Comparison of ENCODE assay signal across 8 cellular contexts in the genomic region with DNA sequence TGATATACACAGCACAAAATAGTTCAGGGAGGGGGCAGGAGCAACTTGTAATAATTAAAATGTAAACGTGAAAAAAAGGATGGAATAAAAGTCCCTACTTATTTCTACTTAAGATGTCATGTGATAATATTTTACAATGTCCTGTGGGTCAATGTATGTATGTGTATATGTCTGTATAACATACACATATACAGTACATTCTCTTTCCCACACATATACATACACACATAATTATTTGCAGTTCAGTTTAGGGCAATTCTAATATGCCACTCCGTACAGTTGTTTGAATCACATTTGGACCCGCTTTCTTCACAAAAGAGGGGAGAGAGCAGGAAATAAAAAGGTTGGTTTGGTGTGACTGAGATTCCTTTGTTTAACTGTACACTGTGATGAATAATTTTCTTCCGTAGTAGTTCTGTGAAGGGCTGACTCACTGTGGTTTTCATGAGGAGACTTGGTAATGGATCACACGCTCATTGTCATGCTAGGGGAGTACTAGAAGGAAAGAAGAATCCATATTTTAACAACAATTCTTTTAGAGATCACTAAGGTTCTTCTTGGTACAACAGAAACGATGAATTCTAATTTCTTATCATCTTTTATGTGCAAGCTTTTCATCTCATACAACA. TPM values are rescaled to one million over a fixed set of nuclear protein-coding genes. Genes with fewer than 3 reads are reported as not detected.
DNase-seq lines count a peak whose midpoint lies in the region; ATAC-seq and TF ChIP-seq lines count a peak whose summit lies in the region.

No MANE protein-coding gene starts in this region.

- no peaks in the 10 kb centered on the region for H3K9me3 Mint-ChIP-seq in brain

- DNase-seq in NB4 (ENCODE audit: low read depth), result peak; percentile 63
- peak; percentile 79 for DNase-seq in pons (ENCODE audit: low spot score)
- no peak for DNase-seq in cortex of kidney (lab: John Stamatoyannopoulos, UW)
- DNase-seq in GOT3 (lab: John Stamatoyannopoulos, UW), result no peak

- H3K27ac Mint-ChIP-seq in brain, result peak overlapping the region in 4 of 5 experiments; percentile 80 to 95 (median 90)

- peaks cover 37% of the 10 kb centered on the region for H3K36me3 Mint-ChIP-seq in brain

- ATAC-seq in GM21423 (IDR thresholded peaks at IDR 0.05; ENCODE audit: unreplicated experiment) (peak; percentile 66), GM18517 (IDR thresholded peaks at IDR 0.05; ENCODE audit: unreplicated experiment) (no peak), HG02970 (IDR thresholded peaks at IDR 0.05; ENCODE audit: low FRiP score, unreplicated experiment) (no peak)

- TF ChIP-seq POLR2A in NB4 (IDR thresholded peaks at IDR 0.05; ENCODE audit: extremely low read depth, insufficient read length), result no peak

- H3K27me3 Mint-ChIP-seq in brain, result no peaks in the 10 kb centered on the region

- H3K4me3 Mint-ChIP-seq in brain, result peak overlapping the region in 1 of 5 experiments; percentile 36

- no peak overlapping the region for H3K4me3 ChIP-seq in NB4 (ENCODE audit: low read depth, low read length)

- peaks cover 45% of the 10 kb centered on the region for H3K4me1 Mint-ChIP-seq in brain

- TF ChIP-seq CTCF in NB4 (IDR thresholded peaks at IDR 0.05; ENCODE audit: low read depth, low read length) (no peak), brain (conservative IDR thresholded peaks at IDR 0.05) (no peak)

RNA-seq across cellular contexts. Expression of a gene that starts 26.2 kb away (rescaled TPM):
- not detected for polyA plus RNA-seq in brain (ENCODE audit: insufficient read depth, low read depth, low replicate concordance)

Comparison
In these comparisons a context has a peak if more than half of its experiments do, and no peak if none do; other contexts are left out.
1. DNase-seq: peak in NB4 (single experiment) and pons (single experiment); none in cortex of kidney (single experiment) and GOT3 (single experiment).